ENCODE assay signal across 8 cellular contexts in genomic region chr2:179106342-179107178, GRCh38. TPM values are rescaled to one million over a fixed set of nuclear protein-coding genes. Genes with fewer than 3 reads are reported as not detected.
DNase-seq lines count a peak whose midpoint lies in the region; ATAC-seq, FAIRE-seq and TF ChIP-seq lines count a peak whose summit lies in the region.

No MANE protein-coding gene starts in this region.

- H2BK20ac ChIP-seq in H9 (ENCODE audit: low read depth, low read length, poor library complexity, severe bottlenecking) = no peak overlapping the region

- H3K27ac ChIP-seq in GM12878 (ENCODE audit: control insufficient read depth, insufficient read depth) = no peak overlapping the region
- peak overlapping the region; percentile 40 for H3K27ac ChIP-seq in layer of hippocampus (ENCODE audit: low read depth, low read length)
- peak overlapping the region in 3 of 4 donors; percentile 7 to 62 (median 43) for H3K27ac ChIP-seq in transverse colon
- H3K27ac ChIP-seq in H9 (ENCODE audit: insufficient read length, low read depth, low read length) = no peak overlapping the region

- CTCF ChIA-PET in GM12878 (lab: Yijun Ruan, JAX) = interaction anchor here (0.6 to 4.2 kb wide), 16 partner anchors 11 to 311 kb away, joined by 3 to 43 read pairs (median 4); partner anchors contain the start of gene CCDC141

- peak; percentile 86 for DNase-seq in Ammon's horn (ENCODE audit: low spot score)
- peak; percentile 96 for DNase-seq in NCI-H345 (lab: John Stamatoyannopoulos, UW)
- DNase-seq in GM12878 (ENCODE audit: low read depth, low spot score) = peak; percentile 56
- DNase-seq in transverse colon = no peak
- no peak for DNase-seq in H9

- H2AFZ ChIP-seq in GM12878 (ENCODE audit: control insufficient read depth, low read depth, low read length) (no peak overlapping the region), H9 (ENCODE audit: low read length) (no peak overlapping the region)

- no peak overlapping the region for H2AK5ac ChIP-seq in H9 (ENCODE audit: insufficient read length, low read length)

- SMC1A ChIA-PET in GM12878 (lab: Charles Lee; ENCODE audit: uncharacterized antibody, unreplicated experiment) = interaction anchor here (0.9 to 4.2 kb wide), 19 partner anchors 10 to 216 kb away, joined by 3 to 93 read pairs (median 8); partner anchors contain the start of gene CCDC141

- no peak overlapping the region for H4K91ac ChIP-seq in H9 (ENCODE audit: insufficient read length, low read depth, low read length)

- H4K8ac ChIP-seq in H9 (replicated peaks; ENCODE audit: insufficient read length, low read depth, low read length) = no peak overlapping the region

- H3K23ac ChIP-seq in H9 (ENCODE audit: insufficient read length, low read depth, low read length) = no peak overlapping the region

- in situ Hi-C loops in GM12878 (cut with MboI) (no loop called here), transverse colon (cut with MboI; ENCODE audit: low pct_ligation_motif_present in 1 of 4, low pct_unique_long_range_greater_than_20kb in 1 of 4, low sequenced_read_pairs in 3 of 4) (no loop called here)

- WGBS in GM12878 (ENCODE audit: insufficient coverage, insufficient replicate concordance, low lambda C conversion rate, missing lambda C conversion rate) = 44% methylated on average over 7 of the region's 7 CpGs
- 51 to 64% methylated on average over 6 to 7 of the region's 7 CpGs for WGBS in transverse colon (ENCODE audit: low coverage in 1 of 2), 2 donors
- WGBS in H9 (ENCODE audit: extremely low coverage, insufficient read length, low lambda C conversion rate) = no CpG with 5 or more reads among the region's 7 CpGs

- H3K4me1 ChIP-seq in GM12878 (ENCODE audit: control insufficient read depth, insufficient read depth, low read length) = peaks cover 14% of the 10 kb centered on the region; the same call in 1 of the 2 replicates
- H3K4me1 ChIP-seq in transverse colon = peaks cover 0 to 30% (median 16%) of the 10 kb centered on the region in 4 donors
- no peaks in the 10 kb centered on the region for H3K4me1 ChIP-seq in H9 (ENCODE audit: insufficient read depth, low read length)

- H4K5ac ChIP-seq in H9 (ENCODE audit: insufficient read length, low read depth, low read length) = no peak overlapping the region

- H3K9ac ChIP-seq in GM12878 (ENCODE audit: control insufficient read depth, insufficient read depth, low read length) (no peak overlapping the region), H9 (ENCODE audit: extremely low read depth, insufficient read length, low read length) (no peak overlapping the region)

- TF ChIP-seq CTCF in GM12878 (IDR thresholded peaks at IDR 0.05 in 2 of 3, conservative IDR thresholded peaks at IDR 0.05 in 1 of 3; ENCODE audit: control insufficient read depth in 2 of 3, extremely low read depth in 1 of 3, insufficient read depth in 1 of 3, low read depth in 3 of 3, low read length in 3 of 3) (no peak), transverse colon (IDR thresholded peaks at IDR 0.05) (no peak), H9 (conservative IDR thresholded peaks at IDR 0.05) (no peak)

- POLR2A ChIA-PET in GM12878 (lab: Charles Lee) = interaction anchor here (0.6 to 3.9 kb wide), 17 partner anchors 10 to 1842 kb away, joined by 3 to 32 read pairs (median 4); partner anchors contain the start of gene CCDC141

- H3K4me2 ChIP-seq in GM12878 (ENCODE audit: control insufficient read depth, insufficient read depth) (no peak overlapping the region), H9 (ENCODE audit: insufficient read depth, insufficient read length, low read length) (no peak overlapping the region)

- H3K79me2 ChIP-seq in GM12878 (ENCODE audit: control insufficient read depth, insufficient read depth, low read length) (no peaks in the 10 kb centered on the region), H9 (ENCODE audit: insufficient read depth, low read length) (no peaks in the 10 kb centered on the region)

- no peaks in the 10 kb centered on the region for H3K9me3 Mint-ChIP-seq in H9

- no peak for TF ChIP-seq POLR2A in GM12878 (IDR thresholded peaks at IDR 0.05; ENCODE audit: low read depth, low read length)
- no peak for TF ChIP-seq POLR2A in transverse colon (IDR thresholded peaks at IDR 0.05)

- no peak overlapping the region for H3K18ac ChIP-seq in H9 (ENCODE audit: insufficient read length, low read depth, low read length)

- H3K27me3 ChIP-seq in GM12878 (replicated peaks in 1 of 2; ENCODE audit: control insufficient read depth in 2 of 2, insufficient read depth in 2 of 2, low read length in 1 of 2) = no peaks in the 10 kb centered on the region
- no peaks in the 10 kb centered on the region for H3K27me3 ChIP-seq in layer of hippocampus (ENCODE audit: control insufficient read depth, insufficient read depth, low read length)
- no peaks in the 10 kb centered on the region for H3K27me3 ChIP-seq in transverse colon
- H3K27me3 ChIP-seq in H9 (ENCODE audit: insufficient read depth, low read length) = no peaks in the 10 kb centered on the region

- peak; percentile 87 for ATAC-seq in GM18909 (IDR thresholded peaks at IDR 0.05; ENCODE audit: poor library complexity, unreplicated experiment)
- ATAC-seq in HG03139 (IDR thresholded peaks at IDR 0.05; ENCODE audit: unreplicated experiment) = peak; percentile 70
- ATAC-seq in GM12878 = peak; percentile 87

- H3K14ac ChIP-seq in H9 (ENCODE audit: insufficient read depth, low read length) = no peak overlapping the region

- BruUV-seq in GM12878 (replicated peaks; lab: Mats Ljungman, UMichigan) = no TSS peak

- intact Hi-C loops in GM12878 (cut with micrococcal nuclease; ENCODE audit: unreplicated experiment) = loop anchor here (1.0 kb wide), 1 partner anchor 75 kb away; no protein-coding TSS in a partner anchor
- intact Hi-C loops in transverse colon (cut with DNase I; ENCODE audit: low total_unique reads) = no loop called here

- H3K36me3 Mint-ChIP-seq in H9 (ENCODE audit: insufficient read depth in 1 of 3, low read depth in 3 of 3) = peaks cover 3 to 6% (median 4%) of the 10 kb centered on the region in 3 experiments; a peak in 6 of 7 replicates

- H3K4me1 Mint-ChIP-seq in H9 = peaks cover 0 to 2% of the 10 kb centered on the region in 2 experiments; a peak in 1 of 4 replicates

- no peaks in the 10 kb centered on the region; the same call in 1 of the 2 replicates for H4K20me1 ChIP-seq in GM12878 (ENCODE audit: control insufficient read depth, insufficient read depth)
- no peaks in the 10 kb centered on the region for H4K20me1 ChIP-seq in H9 (ENCODE audit: control insufficient read depth, insufficient read depth, insufficient read length)

- RAD21 ChIA-PET in GM12878 (lab: Charles Lee; ENCODE audit: unreplicated experiment) = interaction anchor here (0.6 to 3.9 kb wide), 15 partner anchors 10 to 215 kb away, joined by 3 to 74 read pairs (median 6); partner anchors contain the start of gene CCDC141

- H3K27ac Mint-ChIP-seq in H9 = no peak overlapping the region; a peak in 1 of 7 replicates

- H3K4me3 Mint-ChIP-seq in H9 = no peak overlapping the region

- H2BK15ac ChIP-seq in H9 (ENCODE audit: low read depth, low read length) = no peak overlapping the region

- no peak overlapping the region for H3K4me3 ChIP-seq in GM12878
- H3K4me3 ChIP-seq in transverse colon = no peak overlapping the region

- no peaks in the 10 kb centered on the region for H3K79me1 ChIP-seq in H9 (ENCODE audit: insufficient read depth, low read depth, low read length, poor library complexity, severe bottlenecking)

- H2BK120ac ChIP-seq in H9 (ENCODE audit: low read depth, low read length, poor library complexity, severe bottlenecking) = no peak overlapping the region

- no peaks in the 10 kb centered on the region for H3K27me3 Mint-ChIP-seq in H9 (ENCODE audit: low read depth)

- no peak overlapping the region for H2BK5ac ChIP-seq in H9 (ENCODE audit: insufficient read length, low read length)

- TF ChIP-seq EP300 in GM12878 (IDR thresholded peaks at IDR 0.05; ENCODE audit: borderline replicate concordance in 1 of 2, control insufficient read depth in 1 of 2, low read depth in 2 of 2, low read length in 2 of 2) (0 out of 4 replicates have a peak, but pooled peaks of 1 of the 2 experiments have one; percentile 44), transverse colon (IDR thresholded peaks at IDR 0.05; ENCODE audit: low read depth) (no peak)

- H3K9me3 ChIP-seq in GM12878 (replicated peaks; ENCODE audit: control insufficient read depth, insufficient read depth, low read length) (no peaks in the 10 kb centered on the region), transverse colon (no peaks in the 10 kb centered on the region), H9 (ENCODE audit: control insufficient read depth, low read depth, low read length) (no peaks in the 10 kb centered on the region)

- no peak for TF ChIP-seq RAD21 in GM12878 (IDR thresholded peaks at IDR 0.05; ENCODE audit: insufficient read depth, low read depth, low read length)

- H2BK12ac ChIP-seq in H9 (ENCODE audit: insufficient read length, low read depth, low read length) = no peak overlapping the region

- no peak overlapping the region for H3K56ac ChIP-seq in H9 (ENCODE audit: insufficient read length, low read depth, low read length)

- H3K23me2 ChIP-seq in H9 (ENCODE audit: insufficient read length, low read depth, low read length, poor library complexity, severe bottlenecking) = no peaks in the 10 kb centered on the region

- FAIRE-seq in GM12878 (lab: Jason Lieb, UNC) = no peak

- H3K36me3 ChIP-seq in GM12878 (ENCODE audit: control insufficient read depth in 2 of 2, insufficient read depth in 2 of 2, low read length in 1 of 2) = no peaks in the 10 kb centered on the region; a peak in 1 of 4 replicates
- H3K36me3 ChIP-seq in transverse colon = peaks cover 0 to 5% (median 0%) of the 10 kb centered on the region in 4 donors

- H3K4ac ChIP-seq in H9 (ENCODE audit: low read depth, low read length) = no peak overlapping the region

- H3T11ph ChIP-seq in H9 (ENCODE audit: low read length) = no peak overlapping the region

RNA-seq across cellular contexts. Expression of gene CCDC141, which starts 56.6 kb away (rescaled TPM):
- total RNA-seq in GM12878 (2013; cell fraction: nucleolus; rRNA removed) = 97.0 and 101 TPM in 2 replicates
- total RNA-seq in GM12878 (2014; rRNA removed) (6.2 and 6.9 TPM in 2 replicates), GM12878 (2014; rRNA removed; fragmentation: Illumina TruSeq; extraction: Trizol) (10.2 and 10.4 TPM in 2 replicates), GM12878 (2021) (9.6 and 12.5 TPM in 2 replicates), transverse colon (1 to 10 TPM in 3 of 4 donors, under 1 TPM in 1; 0.40 to 8.6 (median 2.4) TPM), H9 (2021) (0.83 and 1.0 TPM in 2 replicates)
- 0.55 TPM for polyA plus RNA-seq in GM12878 (2011; ENCODE audit: low read depth)
- polyA plus RNA-seq in GM12878 (2011; rRNA removed) (3.5 and 4.8 TPM in 2 replicates), GM12878 (2014; fragmentation: Illumina TruSeq; extraction: Trizol) (2.1 and 2.8 TPM in 2 replicates), GM12878 (2014; fragmentation: Nextera tagmentation; extraction: Ambion mirVana) (1 to 10 TPM in 1 of 2 experiments, under 1 TPM in 1; 0.84 to 2.1 TPM), GM12878 (2014; rRNA removed) (1.9 and 2.0 TPM in 2 replicates), GM12878 (2016; fragmentation: Nextera tagmentation; extraction: Ambion mirVana) (1 to 10 TPM; 3.7 to 3.9 TPM)
- 1.5 and 1.8 TPM in 2 replicates for polyA plus RNA-seq in GM12878 (2011; cell fraction: cytosol; rRNA removed)
- 8.9 and 9.0 TPM in 2 replicates for polyA plus RNA-seq in GM12878 (2011; cell fraction: nucleus; rRNA removed)
- polyA plus RNA-seq in GM12878 (2012) = 0.67 and 1.0 TPM in 2 replicates
- 28.6 and 29.6 TPM in 2 replicates for polyA minus RNA-seq in GM12878 (2011; rRNA and poly(A)+ RNA removed)
- polyA minus RNA-seq in GM12878 (2011; cell fraction: cytosol; rRNA and poly(A)+ RNA removed) = 4.8 and 5.7 TPM in 2 replicates
- polyA minus RNA-seq in GM12878 (2011; cell fraction: nucleus; rRNA and poly(A)+ RNA removed) = 62.5 and 78.6 TPM in 2 replicates

Comparison
In these comparisons a context has a peak if more than half of its experiments do, and no peak if none do; other contexts are left out.
1. DNase-seq: peak in Ammon's horn (single experiment), NCI-H345 (single experiment) and GM12878 (single experiment); none in transverse colon (single experiment) and H9 (single experiment).
2. H3K27ac ChIP-seq: peak in layer of hippocampus (single experiment) and transverse colon (3 of 4); none in GM12878 (single experiment) and H9 (single experiment).
3. Peak in every context shown above with its lines, with median percentiles within 50 percentile points of each other: ATAC-seq.